ENCODE assay signal across 32 cellular contexts in genomic region chr1:26005392-26006105, GRCh38. TPM values are rescaled to one million over a fixed set of nuclear protein-coding genes. Genes with fewer than 3 reads are reported as not detected.
"Had no signal": no experiment of that assay in that cellular context is flagged by ENCODE, and none has a peak within 500 bp of the region (broad histone marks: within the 10 kb centered on the region; RNA-seq: fewer than 3 reads in every experiment).

No MANE protein-coding gene starts in this region.

- H3K27me3 ChIP-seq: adrenal gland had no signal

- H3K4me1 Mint-ChIP-seq: activated CD4-positive, alpha-beta T cell treated with anti-CD3 and anti-CD28 coated beads for 36 hours had no signal

- DNase-seq: activated CD4-positive, alpha-beta T cell treated with anti-CD3 and anti-CD28 coated beads for 36 hours; activated CD4-positive, alpha-beta T cell treated with anti-CD3 and anti-CD28 coated beads, Interleukin-2, amount 10 ng/mL, durations not matched to agents 7 days and 5 days; activated CD4-positive, alpha-beta T cell treated with anti-CD3 and anti-CD28 coated beads, Interleukin-2, amount 50 U/mL, for 48 hours; activated CD8-positive, alpha-beta T cell treated with anti-CD3 and anti-CD28 coated beads, Interleukin-2, amount 10 ng/mL, durations not matched to agents 7 days and 5 days; activated gamma-delta T cell; activated naive CD4-positive, alpha-beta T cell treated with anti-CD3 and anti-CD28 coated beads for 36 hours; activated T-cell treated with anti-CD3 and anti-CD28 coated beads, Interleukin-2, amount 50 U/mL, for 24 hours; adrenal gland; anterior cingulate cortex; Kasumi-1; KG1; MM.1S; MV-4-11; NCI-H1092; NCI-H1436 treated with DMSO at 0.1 percent for 48 hours; NCI-H1694 treated with DMSO at 0.1 percent for 48 hours; NCI-H2029; NCI-H345; NCI-H524 treated with DMSO at 0.1 percent for 48 hours; NCI-H748 treated with DMSO at 0.1 percent for 48 hours; PC-9; SHP77; SJCRH30 had no signal

- H3K9me3 ChIP-seq: adrenal gland, SJCRH30 had no signal

- H3K36me3 ChIP-seq: adrenal gland, SJCRH30 had no signal

- H3K9me3 Mint-ChIP-seq: activated CD4-positive, alpha-beta T cell treated with anti-CD3 and anti-CD28 coated beads, Interleukin-2, amount 10 ng/mL, durations not matched to agents 7 days and 5 days; activated naive CD4-positive, alpha-beta T cell treated with anti-CD3 and anti-CD28 coated beads for 36 hours; activated naive CD4-positive, alpha-beta T cell treated with anti-CD3 and anti-CD28 coated beads, Interleukin-2, amount 50 U/mL, for 72 hours; activated T-cell treated with anti-CD3 and anti-CD28 coated beads, Interleukin-2, amount 50 U/mL, for 24 hours; activated T-helper 2 cell treated with anti-CD3 and anti-CD28 coated beads, Interferon-gamma antibody, Interleukin-2, Interleukin-4, amounts not matched to agents 10 μg/mL and 5 μg/mL and 100 μg/mL, durations not matched to agents 14 hours and 24 hours and 36 hours; IgD-negative memory B cell; T-helper 1 cell treated with Interleukin-12 subunit alpha and Interleukin-12 subunit beta and Interleukin-4 antibody, amounts not matched to agents 30 μg/mL and 1 μg/mL, for 36 hours; T-helper 2 cell treated with Interferon-gamma antibody and Interleukin-4, amounts not matched to agents 5 μg/mL and 100 μg/mL, for 36 hours had no signal

- H3K36me3 Mint-ChIP-seq: activated naive CD4-positive, alpha-beta T cell treated with anti-CD3 and anti-CD28 coated beads, Interleukin-2, amount 50 U/mL, for 72 hours had no signal

- H3K27ac ChIP-seq: PC-9, RWPE1, SJCRH30, SK-N-MC had no signal

- H3K4me1 ChIP-seq: adrenal gland, SJCRH30 had no signal

- H3K4me3 ChIP-seq: adrenal gland, PC-9, SJCRH30, SK-N-MC had no signal

- H3K27me3 Mint-ChIP-seq: activated CD4-positive, alpha-beta T cell treated with anti-CD3 and anti-CD28 coated beads for 36 hours; activated T-cell treated with anti-CD3 and anti-CD28 coated beads, Interleukin-2, amount 50 U/mL, for 24 hours had no signal

- ATAC-seq: activated CD4-positive, alpha-beta T cell treated with anti-CD3 and anti-CD28 coated beads for 36 hours; activated CD8-positive, alpha-beta T cell treated with anti-CD3 and anti-CD28 coated beads, Interleukin-2, amount 10 ng/mL, durations not matched to agents 7 days and 5 days; activated naive CD4-positive, alpha-beta T cell treated with anti-CD3 and anti-CD28 coated beads, Interleukin-2, amount 50 U/mL, for 72 hours had no signal

- H3K27ac Mint-ChIP-seq: activated CD4-positive, alpha-beta T cell treated with anti-CD3 and anti-CD28 coated beads for 36 hours; activated CD4-positive, alpha-beta T cell treated with anti-CD3 and anti-CD28 coated beads, Interleukin-2, amount 10 ng/mL, durations not matched to agents 7 days and 5 days; activated CD8-positive, alpha-beta T cell treated with anti-CD3 and anti-CD28 coated beads, Interleukin-2, amount 10 ng/mL, durations not matched to agents 7 days and 5 days; activated naive CD4-positive, alpha-beta T cell treated with anti-CD3 and anti-CD28 coated beads for 36 hours; activated naive CD4-positive, alpha-beta T cell treated with anti-CD3 and anti-CD28 coated beads, Interleukin-2, amount 50 U/mL, for 72 hours; activated T-cell treated with anti-CD3 and anti-CD28 coated beads, Interleukin-2, amount 50 U/mL, for 24 hours; activated T-helper 2 cell treated with anti-CD3 and anti-CD28 coated beads, Interferon-gamma antibody, Interleukin-2, Interleukin-4, amounts not matched to agents 10 μg/mL and 5 μg/mL and 100 μg/mL, durations not matched to agents 14 hours and 24 hours and 36 hours; IgD-negative memory B cell; T-helper 1 cell treated with Interleukin-12 subunit alpha and Interleukin-12 subunit beta and Interleukin-4 antibody, amounts not matched to agents 30 μg/mL and 1 μg/mL, for 36 hours; T-helper 2 cell treated with Interferon-gamma antibody and Interleukin-4, amounts not matched to agents 5 μg/mL and 100 μg/mL, for 36 hours had no signal

- H3K4me3 Mint-ChIP-seq: activated CD4-positive, alpha-beta T cell treated with anti-CD3 and anti-CD28 coated beads for 36 hours; activated CD4-positive, alpha-beta T cell treated with anti-CD3 and anti-CD28 coated beads, Interleukin-2, amount 10 ng/mL, durations not matched to agents 7 days and 5 days; activated CD8-positive, alpha-beta T cell treated with anti-CD3 and anti-CD28 coated beads, Interleukin-2, amount 10 ng/mL, durations not matched to agents 7 days and 5 days; activated naive CD4-positive, alpha-beta T cell treated with anti-CD3 and anti-CD28 coated beads for 36 hours; activated T-cell treated with anti-CD3 and anti-CD28 coated beads, Interleukin-2, amount 50 U/mL, for 24 hours; IgD-negative memory B cell; T-helper 1 cell treated with Interleukin-12 subunit alpha and Interleukin-12 subunit beta and Interleukin-4 antibody, amounts not matched to agents 30 μg/mL and 1 μg/mL, for 36 hours; T-helper 2 cell treated with Interferon-gamma antibody and Interleukin-4, amounts not matched to agents 5 μg/mL and 100 μg/mL, for 36 hours had no signal

RNA-seq across cellular contexts. Expression of gene EXTL1, which starts 16.0 kb away (rescaled TPM):
- total RNA-seq: activated CD4-positive, alpha-beta T cell treated with anti-CD3 and anti-CD28 coated beads for 36 hours; activated CD4-positive, alpha-beta T cell treated with anti-CD3 and anti-CD28 coated beads, Interleukin-2, amount 10 ng/mL, durations not matched to agents 7 days and 5 days; activated CD8-positive, alpha-beta T cell treated with anti-CD3 and anti-CD28 coated beads, Interleukin-2, amount 10 ng/mL, durations not matched to agents 7 days and 5 days; activated naive CD4-positive, alpha-beta T cell treated with anti-CD3 and anti-CD28 coated beads for 36 hours; activated naive CD4-positive, alpha-beta T cell treated with anti-CD3 and anti-CD28 coated beads, Interleukin-2, amount 50 U/mL, for 72 hours; activated T-helper 2 cell treated with anti-CD3 and anti-CD28 coated beads, Interferon-gamma antibody, Interleukin-2, Interleukin-4, amounts not matched to agents 10 μg/mL and 5 μg/mL and 100 μg/mL, durations not matched to agents 14 hours and 24 hours and 36 hours had no signal
- polyA plus RNA-seq: IgD-negative memory B cell had no signal

RNA-seq across cellular contexts. Expression of gene SLC30A2, which starts 40.4 kb away (rescaled TPM):
- total RNA-seq: activated CD4-positive, alpha-beta T cell treated with anti-CD3 and anti-CD28 coated beads for 36 hours; activated CD4-positive, alpha-beta T cell treated with anti-CD3 and anti-CD28 coated beads, Interleukin-2, amount 10 ng/mL, durations not matched to agents 7 days and 5 days; activated CD8-positive, alpha-beta T cell treated with anti-CD3 and anti-CD28 coated beads, Interleukin-2, amount 10 ng/mL, durations not matched to agents 7 days and 5 days; activated naive CD4-positive, alpha-beta T cell treated with anti-CD3 and anti-CD28 coated beads for 36 hours; activated naive CD4-positive, alpha-beta T cell treated with anti-CD3 and anti-CD28 coated beads, Interleukin-2, amount 50 U/mL, for 72 hours; activated T-helper 2 cell treated with anti-CD3 and anti-CD28 coated beads, Interferon-gamma antibody, Interleukin-2, Interleukin-4, amounts not matched to agents 10 μg/mL and 5 μg/mL and 100 μg/mL, durations not matched to agents 14 hours and 24 hours and 36 hours; NCI-H460; OCI-LY7; PC-9 had no signal
- polyA plus RNA-seq: IgD-negative memory B cell had no signal
